Comparison of ENCODE assay signal across 8 cellular contexts in genomic region chr17:72614871-72615626, GRCh38.
DNase-seq lines count a peak whose midpoint lies in the region; ATAC-seq and TF ChIP-seq lines count a peak whose summit lies in the region.

No MANE protein-coding gene starts in this region.

- no peak overlapping the region for H3K27ac ChIP-seq in IMR-90 (ENCODE audit: insufficient read depth, low read length)
- no peak overlapping the region for H3K27ac ChIP-seq in fibroblast of lung (ENCODE audit: insufficient read depth, low read length)

- TF ChIP-seq RAD21 in IMR-90 (IDR thresholded peaks at IDR 0.05; ENCODE audit: low read length): no peak

- H3K4me1 Mint-ChIP-seq in osteocyte (ENCODE audit: unreplicated experiment): peaks cover 33% of the 10 kb centered on the region

- no TSS peak for BruUV-seq in IMR-90 (replicated peaks; lab: Mats Ljungman, UMichigan)

- dilution Hi-C loops in IMR-90 (cut with HindIII; ENCODE audit: low sequenced_read_pairs, unreplicated experiment): no loop called here

- no peak overlapping the region for H4K5ac ChIP-seq in IMR-90 (ENCODE audit: low read depth, low read length)

- H2BK15ac ChIP-seq in IMR-90 (ENCODE audit: low read depth, low read length): no peak overlapping the region

- H3K4me1 ChIP-seq in IMR-90 (ENCODE audit: control insufficient read depth, insufficient read depth, low read length) (peaks cover 12% of the 10 kb centered on the region), fibroblast of lung (ENCODE audit: control insufficient read depth, extremely low read depth, insufficient read depth, low read length) (no peaks in the 10 kb centered on the region)

- no peak overlapping the region for H3K23ac ChIP-seq in IMR-90 (ENCODE audit: low read depth, low read length)

- CTCF ChIA-PET in IMR-90 (lab: Yijun Ruan, JAX): no interaction called here

- H2AK9ac ChIP-seq in IMR-90 (replicated peaks; ENCODE audit: low read depth, low read length, poor library complexity): peak overlapping the region; percentile 81

- peak overlapping the region in 1 of 2 experiments; percentile 42; a peak in 1 of 4 replicates for H4K8ac ChIP-seq in IMR-90 (ENCODE audit: low read depth in 2 of 2, low read length in 2 of 2)

- peak overlapping the region; percentile 30 for H3K14ac ChIP-seq in IMR-90 (replicated peaks; ENCODE audit: low read depth, low read length)

- DNase-seq in IMR-90 (peak; percentile 74), fibroblast of lung (ENCODE audit: low read depth in 2 of 2) (peak; percentile 39 to 84), osteocyte (ENCODE audit: extremely low spot score, unreplicated experiment) (no peak)
- no peak for DNase-seq in stimulated activated CD4-positive, alpha-beta T cell treated with anti-CD3 and anti-CD28 coated beads, Interleukin-2, amount 100 ng/mL, for 24 hours

- H3K56ac ChIP-seq in IMR-90 (ENCODE audit: extremely low read depth, insufficient read depth, low read length): no peak overlapping the region

- peaks cover 13% of the 10 kb centered on the region; the same call in 1 of the 2 replicates for H3K9me1 ChIP-seq in IMR-90 (ENCODE audit: insufficient read depth, low read length)

- TF ChIP-seq POLR2A in IMR-90 (IDR thresholded peaks at IDR 0.05; ENCODE audit: low read depth, low read length): no peak

- peak overlapping the region; percentile 78 for H3K27ac Mint-ChIP-seq in osteocyte (ENCODE audit: unreplicated experiment)

- no peaks in the 10 kb centered on the region for H3K36me3 Mint-ChIP-seq in osteocyte (ENCODE audit: unreplicated experiment)

- TF ChIP-seq CTCF in IMR-90 (conservative IDR thresholded peaks at IDR 0.05; ENCODE audit: low read depth, low read length): no peak
- no peak for TF ChIP-seq CTCF in fibroblast of lung (conservative IDR thresholded peaks at IDR 0.05 in 1 of 2, IDR thresholded peaks at IDR 0.05 in 1 of 2; ENCODE audit: low read depth in 1 of 2, low read length in 2 of 2)
- TF ChIP-seq CTCF in osteocyte (IDR thresholded peaks at IDR 0.05): no peak

- no peak overlapping the region for H2BK5ac ChIP-seq in IMR-90 (ENCODE audit: low read depth, low read length, poor library complexity, severe bottlenecking)

- H3K79me1 ChIP-seq in IMR-90 (ENCODE audit: low read depth in 1 of 2, low read length in 2 of 2): no peaks in the 10 kb centered on the region

- ATAC-seq in IMR-90 (ENCODE audit: low read depth): peak; percentile 39
- no peak for ATAC-seq in GM19455 (IDR thresholded peaks at IDR 0.05; ENCODE audit: unreplicated experiment)
- ATAC-seq in HG03108 (IDR thresholded peaks at IDR 0.05; ENCODE audit: unreplicated experiment): no peak
- ATAC-seq in HG03442 (IDR thresholded peaks at IDR 0.05; ENCODE audit: unreplicated experiment): no peak

- no peak overlapping the region for H3K4me2 ChIP-seq in IMR-90 (ENCODE audit: low read depth, low read length)
- no peak overlapping the region for H3K4me2 ChIP-seq in fibroblast of lung (ENCODE audit: extremely low read depth, insufficient read depth, low read length)

- peak overlapping the region; percentile 50; the same call in 1 of the 2 replicates for H3K18ac ChIP-seq in IMR-90 (ENCODE audit: low read depth, low read length)

- intact Hi-C loops in IMR-90 (cut with micrococcal nuclease): no loop called here

- POLR2A ChIA-PET in IMR-90 (lab: Charles Lee; ENCODE audit: unreplicated experiment): no interaction called here

- H2BK20ac ChIP-seq in IMR-90 (ENCODE audit: low read depth, low read length): peak overlapping the region; percentile 5; the same call in 1 of the 2 replicates

- H3K27me3 ChIP-seq in IMR-90 (ENCODE audit: control insufficient read depth, insufficient read depth, low read length) (peaks cover 10% of the 10 kb centered on the region), fibroblast of lung (ENCODE audit: control insufficient read depth, insufficient read depth, low read length) (peaks cover 6% of the 10 kb centered on the region)

- H3K4me3 ChIP-seq in GM08714 (ENCODE audit: low read length): peak overlapping the region; percentile 5; the same call in 1 of the 2 replicates
- H3K4me3 ChIP-seq in IMR-90 (ENCODE audit: insufficient read depth, low read depth, low read length): no peak overlapping the region
- no peak overlapping the region for H3K4me3 ChIP-seq in fibroblast of lung (replicated peaks in 1 of 4; ENCODE audit: control extremely low read depth in 1 of 4, insufficient read depth in 1 of 4, low read depth in 3 of 4, low read length in 4 of 4)

- no peaks in the 10 kb centered on the region for H4K20me1 ChIP-seq in IMR-90 (ENCODE audit: insufficient read depth, low read length)
- no peaks in the 10 kb centered on the region for H4K20me1 ChIP-seq in fibroblast of lung (ENCODE audit: control insufficient read depth, extremely low read depth, insufficient read depth, low read length)

- H3K4ac ChIP-seq in IMR-90 (ENCODE audit: low read depth, low read length): peak overlapping the region; percentile 83

- peak overlapping the region; percentile 18 for H3K4me3 Mint-ChIP-seq in osteocyte (ENCODE audit: unreplicated experiment)

- WGBS in IMR-90 (ENCODE audit: extremely low coverage in 2 of 2, insufficient read length in 1 of 2), 2 experiments: no CpG with 5 or more reads among the region's 20 CpGs

- no peaks in the 10 kb centered on the region for H3K27me3 Mint-ChIP-seq in osteocyte (ENCODE audit: unreplicated experiment)

- H2AFZ ChIP-seq in IMR-90 (replicated peaks; ENCODE audit: low read length, poor library complexity): peak overlapping the region; percentile 41
- no peak overlapping the region for H2AFZ ChIP-seq in fibroblast of lung (ENCODE audit: low read length)

- peaks cover 2% of the 10 kb centered on the region; the same call in 1 of the 2 replicates for H3K9me3 ChIP-seq in IMR-90 (ENCODE audit: control insufficient read depth, insufficient read depth, low read length)
- H3K9me3 ChIP-seq in fibroblast of lung (ENCODE audit: control insufficient read depth, insufficient read depth, low read depth, low read length): no peaks in the 10 kb centered on the region

- H3K9me3 Mint-ChIP-seq in osteocyte (ENCODE audit: unreplicated experiment): no peaks in the 10 kb centered on the region

- in situ Hi-C loops in IMR-90 (cut with MboI; ENCODE audit: low sequenced_read_pairs): no loop called here

- no peak overlapping the region for H3K9ac ChIP-seq in IMR-90 (ENCODE audit: low read depth, low read length)
- H3K9ac ChIP-seq in fibroblast of lung (ENCODE audit: insufficient read depth, low read length): no peak overlapping the region

- H3K36me3 ChIP-seq in IMR-90 (ENCODE audit: control insufficient read depth, insufficient read depth, low read length) (no peaks in the 10 kb centered on the region), fibroblast of lung (ENCODE audit: control insufficient read depth, insufficient read depth, low read length) (no peaks in the 10 kb centered on the region)

- H2AK5ac ChIP-seq in IMR-90 (ENCODE audit: low read depth, low read length): 0 out of 2 replicates have a peak overlapping the region, but pooled peaks have one; percentile 24

- H4K91ac ChIP-seq in IMR-90 (ENCODE audit: insufficient read depth, low read depth, low read length): no peak overlapping the region; the same call in 1 of the 2 replicates

- peak overlapping the region; percentile 62 for H2BK120ac ChIP-seq in IMR-90 (ENCODE audit: low read depth, low read length)

- no peaks in the 10 kb centered on the region for H3K79me2 ChIP-seq in fibroblast of lung (ENCODE audit: control insufficient read depth, insufficient read depth, low read length)

TF ChIP-seq in IMR-90, 13 proteins besides CTCF, POLR2A, EP300 and RAD21:
- TF ChIP-seq, protein P1, sequence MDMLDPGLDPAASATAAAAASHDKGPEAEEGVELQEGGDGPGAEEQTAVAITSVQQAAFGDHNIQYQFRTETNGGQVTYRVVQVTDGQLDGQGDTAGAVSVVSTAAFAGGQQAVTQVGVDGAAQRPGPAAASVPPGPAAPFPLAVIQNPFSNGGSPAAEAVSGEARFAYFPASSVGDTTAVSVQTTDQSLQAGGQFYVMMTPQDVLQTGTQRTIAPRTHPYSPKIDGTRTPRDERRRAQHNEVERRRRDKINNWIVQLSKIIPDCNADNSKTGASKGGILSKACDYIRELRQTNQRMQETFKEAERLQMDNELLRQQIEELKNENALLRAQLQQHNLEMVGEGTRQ (IDR thresholded peaks at IDR 0.05; ENCODE audit: low read depth, low read length): no peak
- TF ChIP-seq RFX5 (IDR thresholded peaks at IDR 0.05; ENCODE audit: low read depth, low read length) (no peak), BHLHE40 (IDR thresholded peaks at IDR 0.05; ENCODE audit: low read depth, low read length) (no peak), MAFK (IDR thresholded peaks at IDR 0.05; ENCODE audit: low read depth, low read length) (no peak), RCOR1 (IDR thresholded peaks at IDR 0.05; ENCODE audit: insufficient replicate concordance, low read length) (no peak), FOS (IDR thresholded peaks at IDR 0.05; ENCODE audit: low read depth, low read length) (no peak), ELK1 (IDR thresholded peaks at IDR 0.05; ENCODE audit: borderline replicate concordance, low read depth, low read length) (no peak), CHD1 (IDR thresholded peaks at IDR 0.05; ENCODE audit: low read depth, low read length) (no peak), SMC3 (IDR thresholded peaks at IDR 0.05; ENCODE audit: low read depth, low read length) (no peak), MAZ (IDR thresholded peaks at IDR 0.05; ENCODE audit: borderline replicate concordance, low read depth, low read length) (no peak), MXI1 (IDR thresholded peaks at IDR 0.05; ENCODE audit: borderline replicate concordance, low read depth, low read length) (no peak), CEBPB (IDR thresholded peaks at IDR 0.05; ENCODE audit: low read depth, low read length) (no peak), NFE2L2 (IDR thresholded peaks at IDR 0.05; ENCODE audit: low read depth, low read length) (no peak)
TF ChIP-seq in IMR-90: peak in this region for 0.

Comparison
In these comparisons a context has a peak if more than half of its experiments do, and no peak if none do; other contexts are left out.
1. DNase-seq: peak in IMR-90 (single experiment) and fibroblast of lung (2 of 2); none in osteocyte (single experiment) and stimulated activated CD4-positive, alpha-beta T cell treated with anti-CD3 and anti-CD28 coated beads, Interleukin-2, amount 100 ng/mL, for 24 hours (0 of 2).